In the genomic region with DNA sequence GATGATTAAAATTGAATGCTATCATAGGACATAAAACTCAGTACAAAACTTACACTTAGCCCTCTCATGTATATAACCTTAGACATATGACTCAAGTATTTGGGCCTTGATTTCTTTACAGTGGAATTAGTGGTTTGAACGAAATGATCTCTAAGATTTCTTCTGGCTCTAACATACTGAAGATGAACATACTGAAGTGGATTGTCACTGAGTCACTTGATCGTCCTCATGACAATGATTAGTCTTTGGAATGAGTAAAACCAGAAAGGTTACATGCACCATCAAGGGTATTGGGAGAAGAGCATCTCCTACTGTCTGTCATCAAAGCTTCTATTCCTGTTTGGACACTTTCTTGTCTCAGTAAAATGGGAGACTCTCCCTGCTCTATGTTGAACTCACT, we compare ENCODE assay signal across 17 cellular contexts. TPM values are rescaled to one million over a fixed set of nuclear protein-coding genes. Genes with fewer than 3 reads are reported as not detected.
"Had no signal": no experiment of that assay in that cellular context is flagged by ENCODE, and none has a peak within 500 bp of the region (broad histone marks: within the 10 kb centered on the region; RNA-seq: fewer than 3 reads in every experiment).

No MANE protein-coding gene starts in this region.

- H3K27ac Mint-ChIP-seq: activated naive CD4-positive, alpha-beta T cell treated with anti-CD3 and anti-CD28 coated beads, Interleukin-2, amount 50 U/mL, for 24 hours; memory B cell; naive thymus-derived CD8-positive, alpha-beta T cell; stimulated activated naive B cell treated with anti-CD40 and anti-IgM and Interleukin-4, amounts not matched to agents 10 μg/mL and 1 μg/mL and 100 μg/mL, for 72 hours; T-helper 1 cell treated with Interleukin-12 subunit alpha and Interleukin-12 subunit beta and Interleukin-4 antibody, amounts not matched to agents 30 μg/mL and 1 μg/mL, for 36 hours had no signal

- H3K9me3 ChIP-seq: gastroesophageal sphincter, heart right ventricle, mucosa of descending colon, ovary, right lobe of liver had no signal

- H3K4me3 ChIP-seq: gastroesophageal sphincter, heart right ventricle, mucosa of descending colon, ovary, right lobe of liver had no signal

- H3K27ac ChIP-seq: gastroesophageal sphincter, heart right ventricle, ovary, right lobe of liver had no signal

- FAIRE-seq: endometrium had no signal

- H3K27me3 ChIP-seq: gastroesophageal sphincter, ovary, right lobe of liver had no signal

- H3K4me3 Mint-ChIP-seq: activated naive CD4-positive, alpha-beta T cell treated with anti-CD3 and anti-CD28 coated beads, Interleukin-2, amount 50 U/mL, for 24 hours; memory B cell; naive thymus-derived CD8-positive, alpha-beta T cell; stimulated activated naive B cell treated with anti-CD40 and anti-IgM and Interleukin-4, amounts not matched to agents 10 μg/mL and 1 μg/mL and 100 μg/mL, for 72 hours; T-helper 1 cell treated with Interleukin-12 subunit alpha and Interleukin-12 subunit beta and Interleukin-4 antibody, amounts not matched to agents 30 μg/mL and 1 μg/mL, for 36 hours had no signal

- ATAC-seq: gastroesophageal sphincter; heart right ventricle; mucosa of descending colon; naive thymus-derived CD8-positive, alpha-beta T cell; right lobe of liver; stimulated activated naive B cell treated with anti-CD40 and anti-IgM and Interleukin-4, amounts not matched to agents 10 μg/mL and 1 μg/mL and 100 μg/mL, for 72 hours had no signal

- H3K9me3 Mint-ChIP-seq: activated naive CD4-positive, alpha-beta T cell treated with anti-CD3 and anti-CD28 coated beads, Interleukin-2, amount 50 U/mL, for 24 hours; T-helper 1 cell treated with Interleukin-12 subunit alpha and Interleukin-12 subunit beta and Interleukin-4 antibody, amounts not matched to agents 30 μg/mL and 1 μg/mL, for 36 hours had no signal

- H3K36me3 Mint-ChIP-seq: activated naive CD4-positive, alpha-beta T cell treated with anti-CD3 and anti-CD28 coated beads, Interleukin-2, amount 50 U/mL, for 24 hours; memory B cell; naive thymus-derived CD8-positive, alpha-beta T cell; stimulated activated naive B cell treated with anti-CD40 and anti-IgM and Interleukin-4, amounts not matched to agents 10 μg/mL and 1 μg/mL and 100 μg/mL, for 72 hours had no signal

- H3K4me1 Mint-ChIP-seq: activated naive CD4-positive, alpha-beta T cell treated with anti-CD3 and anti-CD28 coated beads, Interleukin-2, amount 50 U/mL, for 24 hours; memory B cell; naive thymus-derived CD8-positive, alpha-beta T cell; stimulated activated naive B cell treated with anti-CD40 and anti-IgM and Interleukin-4, amounts not matched to agents 10 μg/mL and 1 μg/mL and 100 μg/mL, for 72 hours had no signal

- DNase-seq: activated CD4-positive, CD25-positive, alpha-beta regulatory T cell treated with anti-CD3 and anti-CD28 coated beads, Interleukin-2, amount 50 U/mL, for 72 hours; activated gamma-delta T cell; heart right ventricle; mucosa of descending colon; naive thymus-derived CD8-positive, alpha-beta T cell; ovary; right lobe of liver; stimulated activated CD4-positive, alpha-beta T cell treated with anti-CD3 and anti-CD28 coated beads, Interleukin-4, amount 100 ng/mL, for 4 hours; stimulated activated naive B cell treated with anti-CD40 and anti-IgM and Interleukin-4, amounts not matched to agents 10 μg/mL and 1 μg/mL and 100 μg/mL, for 72 hours had no signal

- H3K36me3 ChIP-seq: gastroesophageal sphincter, heart right ventricle, ovary, right lobe of liver had no signal

- H3K4me1 ChIP-seq: gastroesophageal sphincter, heart right ventricle, right lobe of liver had no signal

RNA-seq across cellular contexts. Expression of a gene that starts 17.4 kb away (rescaled TPM):
- total RNA-seq: activated CD8-positive, alpha-beta memory T cell treated with anti-CD3 and anti-CD28 coated beads for 36 hours; liver; naive thymus-derived CD8-positive, alpha-beta T cell; pulmonary artery endothelial cell had no signal
- polyA plus RNA-seq: naive thymus-derived CD8-positive, alpha-beta T cell had no signal
